In genomic region chr9:126914458-126915280, GRCh38 we compare ENCODE assay signal across 8 cellular contexts. TPM values are rescaled to one million over a fixed set of nuclear protein-coding genes. Genes with fewer than 3 reads are reported as not detected.
DNase-seq lines count a peak whose midpoint lies in the region; ATAC-seq and TF ChIP-seq lines count a peak whose summit lies in the region.

TSS of gene RALGPS1 (plus strand) at chr9:126914782. CDS start at chr9:126962290, 47,508 bp downstream.

- H3K9ac ChIP-seq in neuronal stem cell (ENCODE audit: low read depth, low read length, poor library complexity): peak within 1 kb of the TSS; percentile 70

- H4K8ac ChIP-seq in neuronal stem cell (ENCODE audit: low read depth, low read length): peak within 1 kb of the TSS; percentile 43

- TF ChIP-seq POLR2A in gastroesophageal sphincter (IDR thresholded peaks at IDR 0.05): peak; percentile 29 to 45

- no peak within 1 kb of the TSS for H2AK5ac ChIP-seq in neuronal stem cell (ENCODE audit: low read depth, low read length)

- no peak within 1 kb of the TSS for H4K91ac ChIP-seq in neuronal stem cell (ENCODE audit: low read depth, low read length, poor library complexity)

- H3K9me3 Mint-ChIP-seq in HFFc6: no peaks in the 10 kb centered on the region
- peaks cover 6% of the 10 kb centered on the region for H3K9me3 Mint-ChIP-seq in activated naive CD4-positive, alpha-beta T cell treated with anti-CD3 and anti-CD28 coated beads for 36 hours

- H3K4me2 ChIP-seq in neuronal stem cell (ENCODE audit: insufficient read depth, low read length, poor library complexity, severe bottlenecking): peak within 1 kb of the TSS; percentile 73

- H3K4me1 ChIP-seq in SJSA1 (replicated peaks) (peaks cover 3% of the 10 kb centered on the region; the same call in 1 of the 2 replicates), gastroesophageal sphincter (peaks cover 0 to 16% (median 5%) of the 10 kb centered on the region in 3 donors), neuronal stem cell (ENCODE audit: control insufficient read depth in 2 of 2, insufficient read depth in 1 of 2, low read depth in 1 of 2, low read length in 2 of 2) (peaks cover 3 to 10% of the 10 kb centered on the region in 2 donors)

- no peaks in the 10 kb centered on the region for H3K79me1 ChIP-seq in neuronal stem cell (ENCODE audit: low read depth, low read length)

- DNase-seq in GM04503 (ENCODE audit: low read depth) (peak; percentile 74), HFFc6 (peak; percentile 95), NAMALWA (ENCODE audit: low spot score) (peak; percentile 96), SJSA1 (ENCODE audit: low read depth in 1 of 2, low spot score in 2 of 2) (peak; percentile 73 to 91), neuronal stem cell (ENCODE audit: low spot score) (peak; percentile 92), stromal cell of bone marrow (ENCODE audit: low read depth) (peak; percentile 86)
- DNase-seq in activated naive CD4-positive, alpha-beta T cell treated with anti-CD3 and anti-CD28 coated beads for 36 hours: peak; percentile 93

- H3K23ac ChIP-seq in neuronal stem cell (ENCODE audit: low read depth, low read length, poor library complexity): peak within 1 kb of the TSS; percentile 69

- 0 out of 2 replicates have a peak, but pooled peaks cover 5% of the 10 kb centered on the region for H3K4me1 Mint-ChIP-seq in HFFc6 (ENCODE audit: low read depth)
- H3K4me1 Mint-ChIP-seq in activated naive CD4-positive, alpha-beta T cell treated with anti-CD3 and anti-CD28 coated beads for 36 hours (ENCODE audit: low read depth): peaks cover 8% of the 10 kb centered on the region

- intact Hi-C loops in activated naive CD4-positive, alpha-beta T cell treated with anti-CD3 and anti-CD28 coated beads for 36 hours (cut with micrococcal nuclease): loop anchor here (1.0 to 10.0 kb wide), 3 partner anchors 54 to 510 kb away; partner anchors contain the start of genes ZBTB34, ZBTB43 and ZNF79

- H2BK120ac ChIP-seq in neuronal stem cell (ENCODE audit: low read depth, low read length): no peak within 1 kb of the TSS

- H3K27me3 ChIP-seq in SJSA1 (replicated peaks) (no peaks in the 10 kb centered on the region), gastroesophageal sphincter (no peaks in the 10 kb centered on the region), neuronal stem cell (ENCODE audit: control insufficient read depth in 3 of 3, insufficient read depth in 3 of 3, low read depth in 1 of 3, low read length in 3 of 3) (peaks cover 0 to 30% (median 19%) of the 10 kb centered on the region in 3 experiments)

- H3K36me3 Mint-ChIP-seq in HFFc6 (ENCODE audit: low read depth): no peaks in the 10 kb centered on the region
- H3K36me3 Mint-ChIP-seq in activated naive CD4-positive, alpha-beta T cell treated with anti-CD3 and anti-CD28 coated beads for 36 hours (ENCODE audit: low read depth): no peaks in the 10 kb centered on the region

- H3K4me3 ChIP-seq in SJSA1 (peak within 1 kb of the TSS; percentile 77), gastroesophageal sphincter (peak within 1 kb of the TSS; percentile 36 to 80), neuronal stem cell (ENCODE audit: low read length in 2 of 2) (peak within 1 kb of the TSS; percentile 56 to 88)

- no peak for TF ChIP-seq EP300 in gastroesophageal sphincter (IDR thresholded peaks at IDR 0.05)

- peak within 1 kb of the TSS; percentile 75 for H3K4me3 Mint-ChIP-seq in HFFc6
- peak within 1 kb of the TSS; percentile 71 for H3K4me3 Mint-ChIP-seq in activated naive CD4-positive, alpha-beta T cell treated with anti-CD3 and anti-CD28 coated beads for 36 hours

- H3K4ac ChIP-seq in neuronal stem cell (ENCODE audit: low read length): no peak within 1 kb of the TSS

- ATAC-seq in gastroesophageal sphincter: peak; percentile 100

- TF ChIP-seq CTCF in HFFc6 (IDR thresholded peaks at IDR 0.05) (no peak), gastroesophageal sphincter (IDR thresholded peaks at IDR 0.05) (no peak)

- peak within 1 kb of the TSS; percentile 21 for H3K14ac ChIP-seq in neuronal stem cell (ENCODE audit: low read length)

- no peak within 1 kb of the TSS for H2BK15ac ChIP-seq in neuronal stem cell (ENCODE audit: low read length)

- no peak within 1 kb of the TSS for H3K27ac ChIP-seq in SJSA1
- peak within 1 kb of the TSS in 3 of 4 donors; percentile 86 to 88 (median 87) for H3K27ac ChIP-seq in gastroesophageal sphincter
- H3K27ac ChIP-seq in neuronal stem cell (replicated peaks; ENCODE audit: low read length): peak within 1 kb of the TSS; percentile 79

- peak within 1 kb of the TSS; percentile 90 for H3K18ac ChIP-seq in neuronal stem cell (ENCODE audit: low read length)

- peak within 1 kb of the TSS; percentile 96 for H2AFZ ChIP-seq in neuronal stem cell (ENCODE audit: low read length)

- no peaks in the 10 kb centered on the region; the same call in 1 of the 2 replicates for H3K9me3 ChIP-seq in SJSA1 (replicated peaks)
- H3K9me3 ChIP-seq in gastroesophageal sphincter: no peaks in the 10 kb centered on the region
- H3K9me3 ChIP-seq in neuronal stem cell (replicated peaks in 1 of 2; ENCODE audit: control insufficient read depth in 2 of 2, insufficient read depth in 1 of 2, low read depth in 1 of 2, low read length in 2 of 2): no peaks in the 10 kb centered on the region

- H2BK5ac ChIP-seq in neuronal stem cell (ENCODE audit: low read length): no peak within 1 kb of the TSS

- H3K27ac Mint-ChIP-seq in HFFc6: no peak within 1 kb of the TSS
- H3K27ac Mint-ChIP-seq in activated naive CD4-positive, alpha-beta T cell treated with anti-CD3 and anti-CD28 coated beads for 36 hours: no peak within 1 kb of the TSS

- 0% methylated on average over 6 of the region's 105 CpGs; no CpG with 5 or more reads in 1 of the 2 donors for WGBS in gastroesophageal sphincter (ENCODE audit: low coverage in 1 of 2), 2 donors
- no CpG with 5 or more reads among the region's 105 CpGs for WGBS in neuronal stem cell (ENCODE audit: extremely low coverage in 2 of 2, insufficient read length in 2 of 2, insufficient replicate concordance in 1 of 2), 2 donors

- no peak within 1 kb of the TSS for H2BK12ac ChIP-seq in neuronal stem cell (ENCODE audit: low read length)

- H3K27me3 Mint-ChIP-seq in HFFc6 (ENCODE audit: insufficient read depth): peaks cover 33% of the 10 kb centered on the region
- peaks cover 2% of the 10 kb centered on the region for H3K27me3 Mint-ChIP-seq in activated naive CD4-positive, alpha-beta T cell treated with anti-CD3 and anti-CD28 coated beads for 36 hours (ENCODE audit: low read depth)

- CTCF ChIA-PET in activated naive CD4-positive, alpha-beta T cell treated with anti-CD3 and anti-CD28 coated beads for 36 hours (lab: Charles Lee): interaction anchor here (0.9 to 1.4 kb wide), 3 partner anchors 22 to 286 kb away, joined by 3 read pairs; no protein-coding TSS in a partner anchor

- H3K36me3 ChIP-seq in SJSA1: no peaks in the 10 kb centered on the region
- no peaks in the 10 kb centered on the region for H3K36me3 ChIP-seq in gastroesophageal sphincter
- no peaks in the 10 kb centered on the region for H3K36me3 ChIP-seq in neuronal stem cell (replicated peaks in 1 of 2; ENCODE audit: control insufficient read depth in 2 of 2, insufficient read depth in 2 of 2, low read length in 2 of 2)

RNA-seq across cellular contexts. Expression of gene RALGPS1, which starts in this region (rescaled TPM):
- 1 to 10 TPM in 4 of 6 experiments, under 1 TPM in 2; 0.68 to 1.6 (median 1.1) TPM for total RNA-seq in HFFc6 (2021; fragmentation: NEBNext Ultra II Directional; extraction: Animal tissue kit (Norgen Biotek cat#: 25700))
- 2.4 and 9.6 TPM in 2 replicates for total RNA-seq in SJSA1 (2014; rRNA removed; shearing (Covaris generic))
- total RNA-seq in activated naive CD4-positive, alpha-beta T cell treated with anti-CD3 and anti-CD28 coated beads for 36 hours: 1 to 10 TPM; 2.1 to 2.4 TPM
- total RNA-seq in gastroesophageal sphincter: 10 to 100 TPM in 2 of 4 donors, 1 to 10 TPM in 2; 5.9 to 17.4 (median 11.3) TPM
- polyA plus RNA-seq in neuronal stem cell (2013, experiment 1 of 2): 12.8 TPM
- polyA plus RNA-seq in neuronal stem cell (2013, experiment 2 of 2): 12.1 TPM
